ENCODE assay signal across 11 cellular contexts in genomic region chr20:3743251-3743650, GRCh38. TPM values are rescaled to one million over a fixed set of nuclear protein-coding genes. Genes with fewer than 3 reads are reported as not detected.
"Had no signal": no experiment of that assay in that cellular context is flagged by ENCODE, and none has a peak within 500 bp of the region (broad histone marks: within the 10 kb centered on the region; RNA-seq: fewer than 3 reads in every experiment).

No MANE protein-coding gene starts in this region.

- ATAC-seq: HCT116, HepG2 had no signal

- H3K27ac ChIP-seq: GM23248, HL-60 had no signal

- DNase-seq: GM23248, GOT3, HFFc6 had no signal

- H3K9me3 Mint-ChIP-seq: HFFc6 had no signal

- H3K4me3 ChIP-seq: GM23248, HAP-1 had no signal

- H3K27ac Mint-ChIP-seq: HFFc6, IgD-negative memory B cell had no signal

- H3K4me3 Mint-ChIP-seq: HFFc6 had no signal

- H3K36me3 ChIP-seq: HAP-1 had no signal

- H3K9ac ChIP-seq: GM23248 had no signal

- H3K36me3 Mint-ChIP-seq: IgD-negative memory B cell had no signal

- H2AFZ ChIP-seq: GM23248 had no signal

RNA-seq across cellular contexts. Expression of gene HSPA12B, which starts 10.8 kb away (rescaled TPM):
- total RNA-seq: GM23248, HepG2, HFFc6, HT1080 had no signal
- polyA plus RNA-seq: IgD-negative memory B cell had no signal

RNA-seq across cellular contexts. Expression of gene SIGLEC1, which starts 30.9 kb away (rescaled TPM):
- total RNA-seq: GM23248, H4, H7, HepG2, HFFc6, HT1080 had no signal
- polyA plus RNA-seq: GM23248, IgD-negative memory B cell had no signal

RNA-seq across cellular contexts. Expression of gene SPEF1, which starts 38.0 kb away (rescaled TPM):
- total RNA-seq: GM23248, H4, HT1080 had no signal
- polyA plus RNA-seq: IgD-negative memory B cell had no signal
